15 cellular contexts compared by ENCODE assay signal in genomic region chr1:230922620-230923019, GRCh38. TPM values are rescaled to one million over a fixed set of nuclear protein-coding genes. Genes with fewer than 3 reads are reported as not detected.
DNase-seq lines count a peak whose midpoint lies in the region; ATAC-seq and TF ChIP-seq lines count a peak whose summit lies in the region.
"Had no signal": no experiment of that assay in that cellular context is flagged by ENCODE, and none has a peak within 500 bp of the region (broad histone marks: within the 10 kb centered on the region; RNA-seq: fewer than 3 reads in every experiment).

No MANE protein-coding gene starts in this region.

- no peaks in the 10 kb centered on the region for H3K4me1 ChIP-seq in cardiac muscle cell (ENCODE audit: low read depth)
- no peaks in the 10 kb centered on the region for H3K4me1 ChIP-seq in right cardiac atrium (ENCODE audit: control insufficient read depth, insufficient read depth, low read length)

- H3K36me3 Mint-ChIP-seq in stimulated activated effector memory CD8-positive, alpha-beta T cell treated with anti-CD3 and anti-CD28 coated beads, Interleukin-12 subunit alpha, Interleukin-12 subunit beta, amount 100 ng/mL, for 72 hours = peaks cover 87% of the 10 kb centered on the region

- H3K4me3 Mint-ChIP-seq in stimulated activated effector memory CD8-positive, alpha-beta T cell treated with anti-CD3 and anti-CD28 coated beads, Interleukin-12 subunit alpha, Interleukin-12 subunit beta, amount 100 ng/mL, for 72 hours = no peak overlapping the region
- H3K4me3 Mint-ChIP-seq: immature natural killer cell; T-helper 2 cell treated with Interferon-gamma antibody and Interleukin-4, amounts not matched to agents 5 μg/mL and 100 μg/mL, for 36 hours had no signal

- H3K9me3 ChIP-seq in cardiac muscle cell (ENCODE audit: low read depth) (no peaks in the 10 kb centered on the region), right cardiac atrium (ENCODE audit: control insufficient read depth, low read length) (no peaks in the 10 kb centered on the region)

- peak; percentile 11 for TF ChIP-seq CTCF in cardiac muscle cell (IDR thresholded peaks at IDR 0.05; ENCODE audit: low read depth, low read length)
- TF ChIP-seq CTCF in epithelial cell of proximal tubule (conservative IDR thresholded peaks at IDR 0.05; ENCODE audit: low read depth, low read length) = peak; percentile 20

- peak overlapping the region; percentile 74 for H3K27ac Mint-ChIP-seq in stimulated activated effector memory CD8-positive, alpha-beta T cell treated with anti-CD3 and anti-CD28 coated beads, Interleukin-12 subunit alpha, Interleukin-12 subunit beta, amount 100 ng/mL, for 72 hours
- H3K27ac Mint-ChIP-seq: activated T-helper 2 cell treated with anti-CD3 and anti-CD28 coated beads, Interferon-gamma antibody, Interleukin-2, Interleukin-4, amounts not matched to agents 10 μg/mL and 5 μg/mL and 100 μg/mL, durations not matched to agents 14 hours and 24 hours and 36 hours had no signal

- WGBS in right cardiac atrium = 89% methylated on average over 2 of the region's 2 CpGs

- no peaks in the 10 kb centered on the region for H3K9me3 Mint-ChIP-seq in stimulated activated effector memory CD8-positive, alpha-beta T cell treated with anti-CD3 and anti-CD28 coated beads, Interleukin-12 subunit alpha, Interleukin-12 subunit beta, amount 100 ng/mL, for 72 hours
- H3K9me3 Mint-ChIP-seq: activated T-helper 2 cell treated with anti-CD3 and anti-CD28 coated beads, Interferon-gamma antibody, Interleukin-2, Interleukin-4, amounts not matched to agents 10 μg/mL and 5 μg/mL and 100 μg/mL, durations not matched to agents 14 hours and 24 hours and 36 hours; immature natural killer cell; T-helper 2 cell treated with Interferon-gamma antibody and Interleukin-4, amounts not matched to agents 5 μg/mL and 100 μg/mL, for 36 hours had no signal

- H3K4me3 ChIP-seq in cardiac muscle cell (no peak overlapping the region), right cardiac atrium (ENCODE audit: low read length) (no peak overlapping the region), epithelial cell of proximal tubule (ENCODE audit: low read depth, low read length) (no peak overlapping the region)

- H3K27me3 ChIP-seq in cardiac muscle cell = no peaks in the 10 kb centered on the region
- H3K27me3 ChIP-seq in right cardiac atrium (ENCODE audit: control insufficient read depth, insufficient read depth) = no peaks in the 10 kb centered on the region

- intact Hi-C loops in right cardiac atrium (cut with DNase I) = no loop called here
- intact Hi-C loops in Right ventricle myocardium superior (cut with DNase I) = no loop called here

- peaks cover 4% of the 10 kb centered on the region for H3K36me3 ChIP-seq in cardiac muscle cell

- no peak overlapping the region for H3K27ac ChIP-seq in cardiac muscle cell
- no peak overlapping the region for H3K27ac ChIP-seq in right cardiac atrium (ENCODE audit: low read length)

- no peak for ATAC-seq in right cardiac atrium
- ATAC-seq in stimulated activated effector memory CD8-positive, alpha-beta T cell treated with anti-CD3 and anti-CD28 coated beads, Interleukin-12 subunit alpha, Interleukin-12 subunit beta, amount 100 ng/mL, for 72 hours = no peak
- ATAC-seq in HG03095 (IDR thresholded peaks at IDR 0.05; ENCODE audit: unreplicated experiment) = no peak
- ATAC-seq in Right ventricle myocardium superior (ENCODE audit: poor library complexity) = no peak

- DNase-seq in cardiac muscle cell (ENCODE audit: low read depth in 1 of 2, low spot score in 1 of 2) = peak; percentile 11 to 29
- DNase-seq in right cardiac atrium = no peak
- peak; percentile 7 for DNase-seq in OCI-M1 (lab: John Stamatoyannopoulos, UW)
- DNase-seq in epithelial cell of proximal tubule (ENCODE audit: low read depth) = no peak
- no peak for DNase-seq in stimulated activated effector memory CD8-positive, alpha-beta T cell treated with anti-CD3 and anti-CD28 coated beads, Interleukin-12 subunit alpha, Interleukin-12 subunit beta, amount 100 ng/mL, for 72 hours (ENCODE audit: low spot score in 2 of 2)
- no peak for DNase-seq in NCI-H345 (lab: John Stamatoyannopoulos, UW)
- no peak for DNase-seq in Right ventricle myocardium superior
- DNase-seq: activated CD4-positive, alpha-beta T cell treated with anti-CD3 and anti-CD28 coated beads, Interleukin-2, amount 50 U/mL, for 1 hour; DND-41; immature natural killer cell; NCI-H2107; nucleus accumbens had no signal

- H3K4me1 Mint-ChIP-seq in stimulated activated effector memory CD8-positive, alpha-beta T cell treated with anti-CD3 and anti-CD28 coated beads, Interleukin-12 subunit alpha, Interleukin-12 subunit beta, amount 100 ng/mL, for 72 hours = no peaks in the 10 kb centered on the region
- H3K4me1 Mint-ChIP-seq: immature natural killer cell had no signal

RNA-seq across cellular contexts. Expression of gene C1orf198, which starts 54.3 kb away (rescaled TPM):
- total RNA-seq in cardiac muscle cell (67.6 and 68.8 TPM in 2 replicates), right cardiac atrium (10 to 100 TPM; 48.0 to 69.9 (median 56.2) TPM), epithelial cell of proximal tubule (43.7 and 54.5 TPM in 2 replicates), Right ventricle myocardium superior (43.1 TPM)
- polyA plus RNA-seq in cardiac muscle cell (54.7 and 59.0 TPM in 2 replicates), right cardiac atrium (36.1 TPM)

RNA-seq across cellular contexts. Expression of gene TTC13, which starts 56.0 kb away (rescaled TPM):
- total RNA-seq in cardiac muscle cell (9.1 and 16.3 TPM in 2 replicates), right cardiac atrium (1 to 10 TPM; 6.5 to 8.6 (median 7.5) TPM), epithelial cell of proximal tubule (8.5 and 12.2 TPM in 2 replicates), Right ventricle myocardium superior (5.7 TPM)
- polyA plus RNA-seq in cardiac muscle cell (7.1 and 13.0 TPM in 2 replicates), right cardiac atrium (4.5 TPM)

RNA-seq across cellular contexts. Expression of gene ARV1, which starts 56.3 kb away (rescaled TPM):
- 18.4 and 21.1 TPM in 2 replicates for total RNA-seq in cardiac muscle cell
- 34.9 and 40.3 TPM in 2 replicates for polyA plus RNA-seq in cardiac muscle cell
- 10 to 100 TPM; 25.2 to 29.2 (median 27.6) TPM for total RNA-seq in right cardiac atrium
- 48.5 TPM for polyA plus RNA-seq in right cardiac atrium
- 6.7 and 16.0 TPM in 2 replicates for total RNA-seq in epithelial cell of proximal tubule
- total RNA-seq in Right ventricle myocardium superior = 15.2 TPM

Comparison
In these comparisons a context has a peak if more than half of its experiments do, and no peak if none do; other contexts are left out.
1. DNase-seq: peak in cardiac muscle cell (2 of 2) and OCI-M1 (single experiment); none in right cardiac atrium (0 of 3), epithelial cell of proximal tubule (single experiment), stimulated activated effector memory CD8-positive, alpha-beta T cell treated with anti-CD3 and anti-CD28 coated beads, Interleukin-12 subunit alpha, Interleukin-12 subunit beta, amount 100 ng/mL, for 72 hours (0 of 2), NCI-H345 (single experiment) and Right ventricle myocardium superior (single experiment).